In the genomic region with DNA sequence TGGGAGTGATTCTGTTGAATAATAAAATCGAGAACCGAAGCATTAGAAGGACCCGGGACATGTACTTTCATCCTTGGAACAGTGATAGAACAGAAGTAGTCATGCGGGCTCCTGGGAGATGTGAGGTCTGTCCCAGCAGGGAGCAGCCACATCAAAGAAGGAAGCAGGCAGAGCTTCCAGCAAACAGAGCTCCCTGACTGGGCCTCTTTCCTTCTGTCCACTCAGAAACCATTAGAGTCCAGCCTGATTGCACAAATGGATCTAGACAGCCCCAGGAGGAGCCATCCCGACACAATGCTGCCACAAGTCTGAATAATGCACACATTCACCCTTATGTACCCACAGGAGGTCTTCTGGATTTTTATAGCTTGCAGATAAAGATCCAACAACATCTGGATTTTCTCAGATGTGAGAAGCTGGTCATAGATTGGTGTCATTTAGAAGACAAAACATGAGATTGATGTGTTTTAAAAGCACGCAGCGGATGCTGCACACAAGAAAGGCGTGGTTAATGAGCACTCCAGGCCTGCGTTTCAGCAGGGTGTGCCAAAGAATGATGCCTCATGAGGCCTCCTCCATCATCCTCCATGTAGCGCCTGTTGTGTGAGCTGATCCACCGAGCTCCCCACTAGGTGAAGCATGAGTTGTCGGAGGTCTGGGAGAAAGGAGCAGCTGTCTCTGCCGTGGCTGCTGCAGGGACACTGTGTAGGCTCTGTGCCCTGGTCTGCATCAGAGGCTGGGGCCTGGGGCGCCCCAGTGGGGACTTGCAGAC, we compare ENCODE assay signal across 15 cellular contexts.
DNase-seq lines count a peak whose midpoint lies in the region; ATAC-seq, FAIRE-seq and TF ChIP-seq lines count a peak whose summit lies in the region.
"Had no signal": no experiment of that assay in that cellular context is flagged by ENCODE, and none has a peak within 500 bp of the region (broad histone marks: within the 10 kb centered on the region; RNA-seq: fewer than 3 reads in every experiment).

No MANE protein-coding gene starts in this region.

- no peak for TF ChIP-seq POLR2A in GM12892 (IDR thresholded peaks at IDR 0.05; ENCODE audit: low read depth, low read length)

- H3K9me3 ChIP-seq in cardiac muscle cell (ENCODE audit: low read depth) (no peaks in the 10 kb centered on the region), mesodermal cell (ENCODE audit: control insufficient read depth, low read length) (peaks cover 13% of the 10 kb centered on the region)
- no peaks in the 10 kb centered on the region for H3K9me3 ChIP-seq in CD8-positive, alpha-beta T cell (ENCODE audit: low read length)
- H3K9me3 ChIP-seq: neutrophil had no signal

- WGBS in mesodermal cell (ENCODE audit: insufficient coverage in 2 of 2), 2 experiments, result 87 to 91% methylated on average over 11 to 13 of the region's 14 CpGs

- CTCF ChIA-PET in CD8-positive, alpha-beta T cell (lab: Charles Lee), result interaction anchor here (1.2 to 1.4 kb wide), 2 partner anchors 9 to 15 kb away, joined by 3 read pairs; no protein-coding TSS in a partner anchor

- H3K4me3 Mint-ChIP-seq in CD8-positive, alpha-beta T cell, result no peak overlapping the region
- H3K4me3 Mint-ChIP-seq: activated CD4-positive, alpha-beta T cell treated with anti-CD3 and anti-CD28 coated beads, Interleukin-2, amount 10 ng/mL, durations not matched to agents 7 days and 5 days had no signal

- H3K4me3 ChIP-seq in cardiac muscle cell (no peak overlapping the region), choroid plexus epithelial cell (ENCODE audit: low read depth, low read length) (no peak overlapping the region), mesodermal cell (ENCODE audit: extremely low read depth, insufficient read depth, low read length, poor library complexity, severe bottlenecking) (no peak overlapping the region)
- H3K4me3 ChIP-seq in CD8-positive, alpha-beta T cell (ENCODE audit: low read depth, low read length), result no peak overlapping the region

- ATAC-seq in CD8-positive, alpha-beta T cell, result no peak
- ATAC-seq in HG02973 (IDR thresholded peaks at IDR 0.05; ENCODE audit: unreplicated experiment), result no peak

- intact Hi-C loops in cardiac septum (cut with DNase I), result no loop called here
- intact Hi-C loops in CD8-positive, alpha-beta T cell (cut with DNase I, micrococcal nuclease), result no loop called here

- H3K36me3 Mint-ChIP-seq in CD8-positive, alpha-beta T cell, result no peaks in the 10 kb centered on the region

- no peak for FAIRE-seq in GM12892 (lab: Jason Lieb, UNC)

- peaks cover 9% of the 10 kb centered on the region for H3K9me3 Mint-ChIP-seq in CD8-positive, alpha-beta T cell

- no peaks in the 10 kb centered on the region for H3K36me3 ChIP-seq in cardiac muscle cell
- peaks cover 28% of the 10 kb centered on the region for H3K36me3 ChIP-seq in mesodermal cell (ENCODE audit: control insufficient read depth, insufficient read depth, low read length)
- H3K36me3 ChIP-seq in CD8-positive, alpha-beta T cell (ENCODE audit: insufficient read depth, low read length), result no peaks in the 10 kb centered on the region
- H3K36me3 ChIP-seq: neutrophil had no signal

- DNase-seq in cardiac muscle cell (ENCODE audit: low read depth in 1 of 2, low spot score in 1 of 2) (peak in 1 of 2 donors; percentile 40), cardiac septum (ENCODE audit: low spot score) (no peak), choroid plexus epithelial cell (ENCODE audit: low read depth) (peak; percentile 91), GM12892 (ENCODE audit: insufficient read length) (no peak), middle frontal gyrus (ENCODE audit: extremely low spot score, low spot score) (no peak)
- no peak for DNase-seq in CD8-positive, alpha-beta T cell
- DNase-seq: activated CD4-positive, alpha-beta T cell treated with anti-CD3 and anti-CD28 coated beads, Interleukin-2, amount 10 ng/mL, durations not matched to agents 7 days and 5 days; activated gamma-delta T cell treated with Interleukin-2 at 50 U/mL for 16 hours; DMS79; H7; NCI-H1436 treated with DMSO at 0.1 percent for 48 hours; stimulated activated CD4-positive, alpha-beta T cell treated with anti-CD3 and anti-CD28 coated beads, Interleukin-15, amount 100 ng/mL, for 24 hours had no signal

- no peaks in the 10 kb centered on the region for H3K27me3 Mint-ChIP-seq in CD8-positive, alpha-beta T cell (ENCODE audit: low read depth)

- TF ChIP-seq CTCF in cardiac muscle cell (IDR thresholded peaks at IDR 0.05; ENCODE audit: low read depth, low read length), result no peak
- no peak for TF ChIP-seq CTCF in choroid plexus epithelial cell (conservative IDR thresholded peaks at IDR 0.05; ENCODE audit: low read depth, low read length)
- TF ChIP-seq CTCF in CD8-positive, alpha-beta T cell (IDR thresholded peaks at IDR 0.05), result no peak

- H3K27ac ChIP-seq in cardiac muscle cell (peak overlapping the region; percentile 26), mesodermal cell (ENCODE audit: low read depth, low read length, severe bottlenecking) (peak overlapping the region; percentile 47)
- no peak overlapping the region for H3K27ac ChIP-seq in CD8-positive, alpha-beta T cell (ENCODE audit: low read depth, low read length)
- H3K27ac ChIP-seq: neutrophil had no signal

- H3K27ac Mint-ChIP-seq in CD8-positive, alpha-beta T cell, result no peak overlapping the region
- H3K27ac Mint-ChIP-seq: activated CD4-positive, alpha-beta T cell treated with anti-CD3 and anti-CD28 coated beads, Interleukin-2, amount 10 ng/mL, durations not matched to agents 7 days and 5 days had no signal

- H3K4me1 ChIP-seq in cardiac muscle cell (ENCODE audit: low read depth) (peaks cover 13% of the 10 kb centered on the region), mesodermal cell (ENCODE audit: control insufficient read depth, insufficient read depth, low read length, poor library complexity, severe bottlenecking) (peaks cover 9% of the 10 kb centered on the region)
- H3K4me1 ChIP-seq in CD8-positive, alpha-beta T cell (ENCODE audit: insufficient read depth, low read length), result no peaks in the 10 kb centered on the region

- H3K27me3 ChIP-seq in cardiac muscle cell, result no peaks in the 10 kb centered on the region
- no peaks in the 10 kb centered on the region for H3K27me3 ChIP-seq in CD8-positive, alpha-beta T cell (ENCODE audit: insufficient read depth, low read length)
- H3K27me3 ChIP-seq: neutrophil had no signal

- POLR2A ChIA-PET in CD8-positive, alpha-beta T cell (lab: Charles Lee), result no interaction called here

- no peaks in the 10 kb centered on the region for H3K4me1 Mint-ChIP-seq in CD8-positive, alpha-beta T cell (ENCODE audit: low read depth)
- H3K4me1 Mint-ChIP-seq: activated CD4-positive, alpha-beta T cell treated with anti-CD3 and anti-CD28 coated beads, Interleukin-2, amount 10 ng/mL, durations not matched to agents 7 days and 5 days had no signal
